In genomic region chr6:75747985-75748742, GRCh38 we compare ENCODE assay signal across 8 cellular contexts. TPM values are rescaled to one million over a fixed set of nuclear protein-coding genes. Genes with fewer than 3 reads are reported as not detected.
DNase-seq lines count a peak whose midpoint lies in the region; ATAC-seq, FAIRE-seq and TF ChIP-seq lines count a peak whose summit lies in the region.

No MANE protein-coding gene starts in this region.

- no peak for TF ChIP-seq RAD21 in GM12878 (IDR thresholded peaks at IDR 0.05; ENCODE audit: insufficient read depth, low read depth, low read length)
- no peak for TF ChIP-seq RAD21 in liver (IDR thresholded peaks at IDR 0.05)

- TF ChIP-seq CTCF in GM12878 (IDR thresholded peaks at IDR 0.05 in 2 of 3, conservative IDR thresholded peaks at IDR 0.05 in 1 of 3; ENCODE audit: control insufficient read depth in 2 of 3, extremely low read depth in 1 of 3, insufficient read depth in 1 of 3, low read depth in 3 of 3, low read length in 3 of 3) = no peak
- TF ChIP-seq CTCF in liver (IDR thresholded peaks at IDR 0.05; ENCODE audit: low read depth, low read length, missing input control) = no peak
- no peak for TF ChIP-seq CTCF in transverse colon (IDR thresholded peaks at IDR 0.05)

- no peak for FAIRE-seq in GM12878 (lab: Jason Lieb, UNC)

- H3K4me3 ChIP-seq in HUES64 (ENCODE audit: low read length) = peak overlapping the region; percentile 68
- peak overlapping the region; percentile 93; the same call in 1 of the 2 replicates for H3K4me3 ChIP-seq in GM12878
- peak overlapping the region; percentile 95 to 97 (median 97) for H3K4me3 ChIP-seq in liver (ENCODE audit: low read depth in 1 of 3, low read length in 3 of 3)
- peak overlapping the region; percentile 80 to 99 (median 90) for H3K4me3 ChIP-seq in transverse colon

- in situ Hi-C loops in GM12878 (cut with MboI) (no loop called here), transverse colon (cut with MboI; ENCODE audit: low pct_ligation_motif_present in 1 of 4, low pct_unique_long_range_greater_than_20kb in 1 of 4, low sequenced_read_pairs in 3 of 4) (no loop called here)

- SMC1A ChIA-PET in GM12878 (lab: Charles Lee; ENCODE audit: uncharacterized antibody, unreplicated experiment) = interaction anchor here (1.2 to 1.6 kb wide), 3 partner anchors 11 to 49 kb away, joined by 3 read pairs; no protein-coding TSS in a partner anchor

- H3K4me2 ChIP-seq in GM12878 (ENCODE audit: control insufficient read depth, insufficient read depth) = peak overlapping the region; percentile 94

- 15% methylated on average over 16 of the region's 17 CpGs for WGBS in HUES64
- 2% methylated on average over 17 of the region's 17 CpGs for WGBS in GM12878 (ENCODE audit: insufficient coverage, insufficient replicate concordance, low lambda C conversion rate, missing lambda C conversion rate)
- 17% methylated on average over 17 of the region's 17 CpGs for WGBS in liver
- 14 to 51% methylated on average over 5 to 17 of the region's 17 CpGs for WGBS in transverse colon (ENCODE audit: low coverage in 1 of 2), 2 donors

- H3K4me1 ChIP-seq in HUES64 (ENCODE audit: insufficient read depth, low read length) (peaks cover 4% of the 10 kb centered on the region; the same call in 1 of the 2 replicates), GM12878 (ENCODE audit: control insufficient read depth, insufficient read depth, low read length) (peaks cover 6% of the 10 kb centered on the region), liver (ENCODE audit: control insufficient read depth in 4 of 4, insufficient read depth in 4 of 4, low read length in 3 of 4) (peaks cover 0 to 8% (median 2%) of the 10 kb centered on the region in 4 donors), transverse colon (peaks cover 3 to 39% (median 24%) of the 10 kb centered on the region in 4 donors)

- H3K9me3 ChIP-seq in HUES64 (ENCODE audit: insufficient read depth, low read depth, low read length) (no peaks in the 10 kb centered on the region), GM12878 (replicated peaks; ENCODE audit: control insufficient read depth, insufficient read depth, low read length) (no peaks in the 10 kb centered on the region), liver (ENCODE audit: control insufficient read depth in 4 of 4, low read length in 3 of 4) (no peaks in the 10 kb centered on the region), transverse colon (no peaks in the 10 kb centered on the region)

- no peaks in the 10 kb centered on the region; the same call in 1 of the 2 replicates for H3K79me2 ChIP-seq in GM12878 (ENCODE audit: control insufficient read depth, insufficient read depth, low read length)

- DNase-seq in GM12878 (ENCODE audit: low read depth, low spot score) (no peak), transverse colon (no peak), mesenteric fat pad (ENCODE audit: low spot score) (no peak), NCI-H1105 (lab: John Stamatoyannopoulos, UW) (no peak), activated gamma-delta T cell treated with Interleukin-2 at 50 U/mL for 16 hours (no peak)

- TF ChIP-seq POLR2A in GM12878 (IDR thresholded peaks at IDR 0.05; ENCODE audit: low read depth, low read length) (no peak), transverse colon (IDR thresholded peaks at IDR 0.05) (no peak)

- H3K9ac ChIP-seq in HUES64 (ENCODE audit: low read depth, low read length) (peak overlapping the region; percentile 84), GM12878 (ENCODE audit: control insufficient read depth, insufficient read depth, low read length) (peak overlapping the region; percentile 76), liver (ENCODE audit: low read depth in 1 of 2, low read length in 2 of 2) (peak overlapping the region; percentile 73 to 93)

- H4K20me1 ChIP-seq in GM12878 (ENCODE audit: control insufficient read depth, insufficient read depth) = no peaks in the 10 kb centered on the region

- H3K27me3 ChIP-seq in HUES64 (ENCODE audit: insufficient read depth, low read length) (peaks cover 7% of the 10 kb centered on the region; the same call in 1 of the 2 replicates), GM12878 (replicated peaks in 1 of 2; ENCODE audit: control insufficient read depth in 2 of 2, insufficient read depth in 2 of 2, low read length in 1 of 2) (no peaks in the 10 kb centered on the region), liver (ENCODE audit: control insufficient read depth in 4 of 4, insufficient read depth in 4 of 4, low read length in 3 of 4) (no peaks in the 10 kb centered on the region), transverse colon (no peaks in the 10 kb centered on the region)

- H3K36me3 ChIP-seq in HUES64 (ENCODE audit: insufficient read depth, low read length) (no peaks in the 10 kb centered on the region), GM12878 (ENCODE audit: control insufficient read depth in 2 of 2, insufficient read depth in 2 of 2, low read length in 1 of 2) (no peaks in the 10 kb centered on the region), liver (ENCODE audit: control insufficient read depth in 4 of 4, insufficient read depth in 3 of 4, low read depth in 1 of 4, low read length in 3 of 4) (no peaks in the 10 kb centered on the region), transverse colon (no peaks in the 10 kb centered on the region)

- TF ChIP-seq EP300 in GM12878 (IDR thresholded peaks at IDR 0.05; ENCODE audit: borderline replicate concordance in 1 of 2, control insufficient read depth in 1 of 2, low read depth in 2 of 2, low read length in 2 of 2) = no peak
- no peak for TF ChIP-seq EP300 in transverse colon (IDR thresholded peaks at IDR 0.05; ENCODE audit: low read depth)

- no TSS peak for BruUV-seq in GM12878 (replicated peaks; lab: Mats Ljungman, UMichigan)

- POLR2A ChIA-PET in GM12878 (lab: Charles Lee) = interaction anchor here (0.5 kb wide), 1 partner anchor 10 kb away, joined by 3 read pairs; no protein-coding TSS in a partner anchor

- intact Hi-C loops in GM12878 (cut with micrococcal nuclease; ENCODE audit: unreplicated experiment) = loop anchor here (5.0 kb wide), 2 partner anchors 146 to 466 kb away; partner anchors contain the start of genes SENP6 and TMEM30A
- intact Hi-C loops in transverse colon (cut with DNase I; ENCODE audit: low total_unique reads) = no loop called here

- H2AFZ ChIP-seq in GM12878 (ENCODE audit: control insufficient read depth, low read depth, low read length) = peak overlapping the region; percentile 96

- CTCF ChIA-PET in GM12878 (lab: Yijun Ruan, JAX) = no interaction called here

- H3K27ac ChIP-seq in HUES64 (ENCODE audit: low read depth, low read length) (peak overlapping the region; percentile 87; the same call in 1 of the 2 replicates), GM12878 (ENCODE audit: control insufficient read depth, insufficient read depth) (no peak overlapping the region), liver (ENCODE audit: low read depth in 1 of 2, low read length in 2 of 2) (peak overlapping the region; percentile 86), transverse colon (peak overlapping the region; percentile 90 to 94 (median 92))

- RAD21 ChIA-PET in GM12878 (lab: Charles Lee; ENCODE audit: unreplicated experiment) = no interaction called here

- peak; percentile 6 for ATAC-seq in GM18502 (IDR thresholded peaks at IDR 0.05; ENCODE audit: poor library complexity, unreplicated experiment)
- ATAC-seq in GM12878 = no peak

TF ChIP-seq in GM12878, 131 proteins besides CTCF, POLR2A, EP300 and RAD21 (continues in another document):
- peak; percentile 66; the same call in 1 of the 2 replicates for TF ChIP-seq MTA2 (IDR thresholded peaks at IDR 0.05; ENCODE audit: low read depth)
- no peak for TF ChIP-seq KDM1A (IDR thresholded peaks at IDR 0.05; ENCODE audit: borderline replicate concordance)
- no peak for TF ChIP-seq CEBPB (IDR thresholded peaks at IDR 0.05; ENCODE audit: borderline replicate concordance in 1 of 2, low read depth in 2 of 2, low read length in 2 of 2)
- no peak for TF ChIP-seq NFYA (IDR thresholded peaks at IDR 0.05; ENCODE audit: borderline replicate concordance, low read depth, low read length)
- no peak; the same call in 1 of the 2 replicates for TF ChIP-seq NBN (IDR thresholded peaks at IDR 0.05)

TF ChIP-seq in liver, 16 proteins besides CTCF, POLR2A, EP300 and RAD21 (continues in another document):
- TF ChIP-seq GABPA (IDR thresholded peaks at IDR 0.05 in 1 of 2, conservative IDR thresholded peaks at IDR 0.05 in 1 of 2) (no peak), JUND (IDR thresholded peaks at IDR 0.05) (no peak), EGR1 (IDR thresholded peaks at IDR 0.05; ENCODE audit: low read depth in 2 of 2) (no peak), NR2F2 (IDR thresholded peaks at IDR 0.05) (no peak), FOXA1 (IDR thresholded peaks at IDR 0.05) (no peak), RXRA (IDR thresholded peaks at IDR 0.05) (no peak), FOXA2 (IDR thresholded peaks at IDR 0.05) (no peak), SP1 (IDR thresholded peaks at IDR 0.05) (no peak)
- TF ChIP-seq, protein P1, sequence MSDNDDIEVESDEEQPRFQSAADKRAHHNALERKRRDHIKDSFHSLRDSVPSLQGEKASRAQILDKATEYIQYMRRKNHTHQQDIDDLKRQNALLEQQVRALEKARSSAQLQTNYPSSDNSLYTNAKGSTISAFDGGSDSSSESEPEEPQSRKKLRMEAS (IDR thresholded peaks at IDR 0.05) = no peak

RNA-seq across cellular contexts. Expression of gene MYO6, which starts 0.9 kb away (rescaled TPM):
- polyA plus RNA-seq in HUES64 (2013, experiment 1 of 2) = 13.1 TPM
- polyA plus RNA-seq in HUES64 (2013, experiment 2 of 2) = 14.8 TPM
- 31.1 and 32.1 TPM in 2 replicates for total RNA-seq in GM12878 (2013; cell fraction: nucleolus; rRNA removed)
- total RNA-seq in GM12878 (2014; rRNA removed) (9.7 and 11.6 TPM in 2 replicates), GM12878 (2014; rRNA removed; fragmentation: Illumina TruSeq; extraction: Trizol) (11.3 and 11.6 TPM in 2 replicates), GM12878 (2021) (22.6 and 23.2 TPM in 2 replicates), liver (10 to 100 TPM in 1 of 2 donors, 1 to 10 TPM in 1; 6.5 to 16.0 TPM), transverse colon (10 to 100 TPM; 19.1 to 72.2 (median 59.2) TPM), mesenteric fat pad (19.9 TPM)
- 2.1 TPM for polyA plus RNA-seq in GM12878 (2011; ENCODE audit: low read depth)
- polyA plus RNA-seq in GM12878 (2011; rRNA removed) (30.4 and 48.0 TPM in 2 replicates), GM12878 (2014; fragmentation: Illumina TruSeq; extraction: Trizol) (22.3 and 29.2 TPM in 2 replicates), GM12878 (2014; fragmentation: Nextera tagmentation; extraction: Ambion mirVana) (1 to 10 TPM; 7.9 to 8.0 TPM), GM12878 (2014; rRNA removed) (9.0 and 11.0 TPM in 2 replicates), GM12878 (2016; fragmentation: Nextera tagmentation; extraction: Ambion mirVana) (10 to 100 TPM; 27.7 to 27.9 TPM), liver (10 to 100 TPM in 1 of 2 donors, 1 to 10 TPM in 1; 9.4 to 18.3 TPM)
- 14.5 and 17.5 TPM in 2 replicates for polyA plus RNA-seq in GM12878 (2011; cell fraction: cytosol; rRNA removed)
- polyA plus RNA-seq in GM12878 (2011; cell fraction: nucleus; rRNA removed) = 28.1 and 44.5 TPM in 2 replicates
- polyA plus RNA-seq in GM12878 (2012) = 3.1 and 4.0 TPM in 2 replicates
- polyA minus RNA-seq in GM12878 (2011; rRNA and poly(A)+ RNA removed) = 27.5 and 28.5 TPM in 2 replicates
- polyA minus RNA-seq in GM12878 (2011; cell fraction: cytosol; rRNA and poly(A)+ RNA removed) = 12.8 and 16.5 TPM in 2 replicates
- polyA minus RNA-seq in GM12878 (2011; cell fraction: nucleus; rRNA and poly(A)+ RNA removed) = 16.8 and 27.3 TPM in 2 replicates
